In genomic region chr4:3807861-3808521, GRCh38 we compare ENCODE assay signal across 1 cellular context.
TF ChIP-seq lines count a peak whose summit lies in the region.

No MANE protein-coding gene starts in this region.

TF ChIP-seq in WTC11, 78 proteins besides CTCF, POLR2A, EP300 and RAD21 (continued from another document):
- no peak for TF ChIP-seq ZNF532 (CRISPR knock-in tag; IDR thresholded peaks at IDR 0.05; ENCODE audit: borderline replicate concordance)
- no peak for TF ChIP-seq ZNF138 (CRISPR knock-in tag; conservative IDR thresholded peaks at IDR 0.05)
- TF ChIP-seq, protein P1, sequence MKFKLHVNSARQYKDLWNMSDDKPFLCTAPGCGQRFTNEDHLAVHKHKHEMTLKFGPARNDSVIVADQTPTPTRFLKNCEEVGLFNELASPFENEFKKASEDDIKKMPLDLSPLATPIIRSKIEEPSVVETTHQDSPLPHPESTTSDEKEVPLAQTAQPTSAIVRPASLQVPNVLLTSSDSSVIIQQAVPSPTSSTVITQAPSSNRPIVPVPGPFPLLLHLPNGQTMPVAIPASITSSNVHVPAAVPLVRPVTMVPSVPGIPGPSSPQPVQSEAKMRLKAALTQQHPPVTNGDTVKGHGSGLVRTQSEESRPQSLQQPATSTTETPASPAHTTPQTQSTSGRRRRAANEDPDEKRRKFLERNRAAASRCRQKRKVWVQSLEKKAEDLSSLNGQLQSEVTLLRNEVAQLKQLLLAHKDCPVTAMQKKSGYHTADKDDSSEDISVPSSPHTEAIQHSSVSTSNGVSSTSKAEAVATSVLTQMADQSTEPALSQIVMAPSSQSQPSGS (CRISPR knock-in tag; IDR thresholded peaks at IDR 0.05; ENCODE audit: borderline replicate concordance, low read depth): no peak
- TF ChIP-seq, protein P2, sequence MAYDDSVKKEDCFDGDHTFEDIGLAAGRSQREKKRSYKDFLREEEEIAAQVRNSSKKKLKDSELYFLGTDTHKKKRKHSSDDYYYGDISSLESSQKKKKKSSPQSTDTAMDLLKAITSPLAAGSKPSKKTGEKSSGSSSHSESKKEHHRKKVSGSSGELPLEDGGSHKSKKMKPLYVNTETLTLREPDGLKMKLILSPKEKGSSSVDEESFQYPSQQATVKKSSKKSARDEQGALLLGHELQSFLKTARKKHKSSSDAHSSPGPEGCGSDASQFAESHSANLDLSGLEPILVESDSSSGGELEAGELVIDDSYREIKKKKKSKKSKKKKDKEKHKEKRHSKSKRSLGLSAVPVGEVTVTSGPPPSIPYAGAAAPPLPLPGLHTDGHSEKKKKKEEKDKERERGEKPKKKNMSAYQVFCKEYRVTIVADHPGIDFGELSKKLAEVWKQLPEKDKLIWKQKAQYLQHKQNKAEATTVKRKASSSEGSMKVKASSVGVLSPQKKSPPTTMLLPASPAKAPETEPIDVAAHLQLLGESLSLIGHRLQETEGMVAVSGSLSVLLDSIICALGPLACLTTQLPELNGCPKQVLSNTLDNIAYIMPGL (CRISPR knock-in tag; IDR thresholded peaks at IDR 0.05): no peak
- TF ChIP-seq, protein P3, sequence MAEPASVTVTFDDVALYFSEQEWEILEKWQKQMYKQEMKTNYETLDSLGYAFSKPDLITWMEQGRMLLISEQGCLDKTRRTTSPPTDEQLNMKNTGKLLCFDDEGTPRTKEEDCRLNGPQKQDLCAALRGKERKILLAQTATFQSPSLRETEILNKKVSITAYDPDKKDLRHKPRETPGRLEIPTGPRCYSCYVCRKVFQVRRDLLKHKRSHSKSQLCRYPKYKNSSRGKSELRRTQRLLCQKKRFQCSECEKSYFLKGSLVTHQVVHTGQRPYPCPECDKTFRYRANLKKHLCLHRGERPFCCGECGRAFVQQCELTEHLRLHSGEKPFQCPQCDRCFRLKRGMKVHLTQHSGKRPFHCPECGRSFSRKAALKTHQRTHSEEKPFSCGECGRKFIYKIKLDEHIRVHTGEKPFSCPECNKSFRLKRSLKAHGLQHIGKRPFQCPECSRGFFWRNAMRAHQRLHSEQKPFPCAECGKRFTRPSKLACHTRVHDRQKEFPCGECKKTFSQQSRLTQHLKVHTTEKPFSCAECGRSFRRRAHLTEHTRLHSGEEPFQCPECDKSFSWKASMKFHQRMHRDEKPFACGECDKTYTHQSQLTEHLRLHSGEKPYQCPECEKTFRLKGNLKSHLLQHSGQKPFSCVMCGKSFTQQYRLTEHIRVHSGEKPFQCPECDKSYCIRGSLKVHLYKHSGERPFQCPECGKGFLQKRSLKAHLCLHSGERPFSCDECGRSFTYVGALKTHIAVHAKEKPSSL (CRISPR knock-in tag; conservative IDR thresholded peaks at IDR 0.05): no peak
- TF ChIP-seq, protein P4, sequence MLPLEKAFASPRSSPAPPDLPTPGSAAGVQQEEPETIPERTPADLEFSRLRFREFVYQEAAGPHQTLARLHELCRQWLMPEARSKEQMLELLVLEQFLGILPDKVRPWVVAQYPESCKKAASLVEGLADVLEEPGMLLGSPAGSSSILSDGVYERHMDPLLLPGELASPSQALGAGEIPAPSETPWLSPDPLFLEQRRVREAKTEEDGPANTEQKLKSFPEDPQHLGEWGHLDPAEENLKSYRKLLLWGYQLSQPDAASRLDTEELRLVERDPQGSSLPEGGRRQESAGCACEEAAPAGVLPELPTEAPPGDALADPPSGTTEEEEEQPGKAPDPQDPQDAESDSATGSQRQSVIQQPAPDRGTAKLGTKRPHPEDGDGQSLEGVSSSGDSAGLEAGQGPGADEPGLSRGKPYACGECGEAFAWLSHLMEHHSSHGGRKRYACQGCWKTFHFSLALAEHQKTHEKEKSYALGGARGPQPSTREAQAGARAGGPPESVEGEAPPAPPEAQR (CRISPR knock-in tag; IDR thresholded peaks at IDR 0.05): no peak
- TF ChIP-seq ZNF121 (CRISPR knock-in tag; IDR thresholded peaks at IDR 0.05): no peak
- TF ChIP-seq, protein P5, sequence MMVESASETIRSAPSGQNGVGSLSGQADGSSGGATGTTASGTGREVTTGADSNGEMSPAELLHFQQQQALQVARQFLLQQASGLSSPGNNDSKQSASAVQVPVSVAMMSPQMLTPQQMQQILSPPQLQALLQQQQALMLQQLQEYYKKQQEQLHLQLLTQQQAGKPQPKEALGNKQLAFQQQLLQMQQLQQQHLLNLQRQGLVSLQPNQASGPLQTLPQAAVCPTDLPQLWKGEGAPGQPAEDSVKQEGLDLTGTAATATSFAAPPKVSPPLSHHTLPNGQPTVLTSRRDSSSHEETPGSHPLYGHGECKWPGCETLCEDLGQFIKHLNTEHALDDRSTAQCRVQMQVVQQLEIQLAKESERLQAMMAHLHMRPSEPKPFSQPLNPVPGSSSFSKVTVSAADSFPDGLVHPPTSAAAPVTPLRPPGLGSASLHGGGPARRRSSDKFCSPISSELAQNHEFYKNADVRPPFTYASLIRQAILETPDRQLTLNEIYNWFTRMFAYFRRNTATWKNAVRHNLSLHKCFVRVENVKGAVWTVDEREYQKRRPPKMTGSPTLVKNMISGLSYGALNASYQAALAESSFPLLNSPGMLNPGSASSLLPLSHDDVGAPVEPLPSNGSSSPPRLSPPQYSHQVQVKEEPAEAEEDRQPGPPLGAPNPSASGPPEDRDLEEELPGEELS (CRISPR knock-in tag; IDR thresholded peaks at IDR 0.05): no peak
- TF ChIP-seq, protein P6, sequence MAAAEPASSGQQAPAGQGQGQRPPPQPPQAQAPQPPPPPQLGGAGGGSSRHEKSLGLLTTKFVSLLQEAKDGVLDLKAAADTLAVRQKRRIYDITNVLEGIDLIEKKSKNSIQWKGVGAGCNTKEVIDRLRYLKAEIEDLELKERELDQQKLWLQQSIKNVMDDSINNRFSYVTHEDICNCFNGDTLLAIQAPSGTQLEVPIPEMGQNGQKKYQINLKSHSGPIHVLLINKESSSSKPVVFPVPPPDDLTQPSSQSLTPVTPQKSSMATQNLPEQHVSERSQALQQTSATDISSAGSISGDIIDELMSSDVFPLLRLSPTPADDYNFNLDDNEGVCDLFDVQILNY (CRISPR knock-in tag; IDR thresholded peaks at IDR 0.05): no peak
- no peak for TF ChIP-seq AFF4 (CRISPR knock-in tag; IDR thresholded peaks at IDR 0.05; ENCODE audit: borderline replicate concordance)
- no peak for TF ChIP-seq ZNF232 (CRISPR knock-in tag; IDR thresholded peaks at IDR 0.05)
- TF ChIP-seq ZNF317 (CRISPR knock-in tag; IDR thresholded peaks at IDR 0.05; ENCODE audit: borderline replicate concordance, low read depth): no peak
- no peak for TF ChIP-seq KAT7 (CRISPR knock-in tag; IDR thresholded peaks at IDR 0.05; ENCODE audit: borderline replicate concordance)
- no peak for TF ChIP-seq IRF2 (CRISPR knock-in tag; IDR thresholded peaks at IDR 0.05; ENCODE audit: borderline replicate concordance, low read depth)
- no peak for TF ChIP-seq FOXP1 (CRISPR knock-in tag; IDR thresholded peaks at IDR 0.05; ENCODE audit: borderline replicate concordance)
- no peak for TF ChIP-seq ZNF416 (CRISPR knock-in tag; IDR thresholded peaks at IDR 0.05)
- TF ChIP-seq ELF4 (CRISPR knock-in tag; IDR thresholded peaks at IDR 0.05; ENCODE audit: low read depth): no peak
- TF ChIP-seq JUN (CRISPR knock-in tag; IDR thresholded peaks at IDR 0.05): no peak
